Comparison of ENCODE assay signal across 22 cellular contexts in the genomic region with DNA sequence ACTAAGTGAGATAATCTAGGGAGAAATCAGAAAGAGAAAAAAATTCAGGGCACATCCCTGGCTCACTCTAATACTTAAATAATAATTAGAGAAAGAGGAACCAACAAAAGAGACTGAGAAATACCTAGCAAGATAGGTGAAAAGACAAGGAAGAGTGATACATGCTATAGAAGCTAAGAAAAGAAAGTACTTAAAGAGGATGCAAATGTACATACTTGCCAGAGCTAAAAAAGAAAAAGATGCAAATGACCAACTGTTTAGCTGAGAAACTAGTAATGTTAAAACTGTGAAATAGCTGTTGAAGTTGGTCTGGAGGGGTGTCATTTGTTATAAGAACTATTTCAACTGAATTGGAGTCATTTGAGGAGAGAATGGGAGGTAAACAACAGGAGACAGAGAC.
DNase-seq lines count a peak whose midpoint lies in the region; ATAC-seq, FAIRE-seq and TF ChIP-seq lines count a peak whose summit lies in the region.
"Had no signal": no experiment of that assay in that cellular context is flagged by ENCODE, and none has a peak within 500 bp of the region (broad histone marks: within the 10 kb centered on the region; RNA-seq: fewer than 3 reads in every experiment).

No MANE protein-coding gene starts in this region.

- peaks cover 0 to 2% (median 0%) of the 10 kb centered on the region in 3 donors for H3K27me3 ChIP-seq in psoas muscle (ENCODE audit: insufficient read depth in 3 of 3, low read length in 2 of 3)
- H3K27me3 ChIP-seq: adrenal gland, gastroesophageal sphincter had no signal

- H3K9me3 ChIP-seq in OCI-LY7 (ENCODE audit: low read length), result no peaks in the 10 kb centered on the region
- H3K9me3 ChIP-seq in psoas muscle, result no peaks in the 10 kb centered on the region
- H3K9me3 ChIP-seq in kidney (ENCODE audit: control insufficient read depth in 1 of 2, low read length in 2 of 2), result no peaks in the 10 kb centered on the region
- H3K9me3 ChIP-seq: adrenal gland, thoracic aorta had no signal

- no peaks in the 10 kb centered on the region for H4K20me1 ChIP-seq in OCI-LY7 (ENCODE audit: insufficient read depth, low read length)

- H3K36me3 ChIP-seq in OCI-LY7 (ENCODE audit: insufficient read depth, low read length) (no peaks in the 10 kb centered on the region), psoas muscle (ENCODE audit: insufficient read depth in 1 of 2, low read depth in 1 of 2) (no peaks in the 10 kb centered on the region), kidney (ENCODE audit: control insufficient read depth in 1 of 2, insufficient read depth in 2 of 2, low read length in 2 of 2) (no peaks in the 10 kb centered on the region)
- H3K36me3 ChIP-seq: adrenal gland, gastroesophageal sphincter, thoracic aorta had no signal

- H3K27ac ChIP-seq in OCI-LY7 (ENCODE audit: low read depth, low read length, poor library complexity, severe bottlenecking), result no peak overlapping the region
- no peak overlapping the region for H3K27ac ChIP-seq in psoas muscle
- H3K27ac ChIP-seq in kidney (ENCODE audit: low read depth in 2 of 2, low read length in 2 of 2), result no peak overlapping the region
- H3K27ac ChIP-seq: adrenal gland, epithelial cell of prostate, gastroesophageal sphincter, thoracic aorta had no signal

- intact Hi-C loops in OCI-LY7 (cut with micrococcal nuclease; ENCODE audit: unreplicated experiment) (no loop called here), psoas muscle (cut with DNase I) (no loop called here), kidney (cut with DNase I) (no loop called here)

- no peak overlapping the region for H3K9ac ChIP-seq in kidney (ENCODE audit: low read length in 2 of 2)

- no peak overlapping the region for H3K4me2 ChIP-seq in OCI-LY7 (ENCODE audit: low read length)

- TF ChIP-seq CTCF in OCI-LY7 (conservative IDR thresholded peaks at IDR 0.05; ENCODE audit: low read length) (no peak), psoas muscle (IDR thresholded peaks at IDR 0.05) (no peak), kidney (IDR thresholded peaks at IDR 0.05; ENCODE audit: borderline replicate concordance, extremely low read depth, insufficient read depth) (no peak)

- H3K4me1 ChIP-seq in OCI-LY7 (ENCODE audit: insufficient read depth, low read length, poor library complexity, severe bottlenecking) (peaks cover 6% of the 10 kb centered on the region), psoas muscle (no peaks in the 10 kb centered on the region), kidney (ENCODE audit: control insufficient read depth in 1 of 2, insufficient read depth in 1 of 2, low read depth in 1 of 2, low read length in 2 of 2) (no peaks in the 10 kb centered on the region)
- H3K4me1 ChIP-seq: adrenal gland, gastroesophageal sphincter had no signal

- FAIRE-seq in kidney (lab: Jason Lieb, UNC), result no peak
- FAIRE-seq: HepG2 had no signal

- no peaks in the 10 kb centered on the region for H3K79me2 ChIP-seq in OCI-LY7 (ENCODE audit: insufficient read depth, low read depth, low read length)

- BruUV-seq in OCI-LY7 (replicated peaks; lab: Mats Ljungman, UMichigan), result no TSS peak

- CTCF ChIA-PET in OCI-LY7 (lab: Charles Lee; ENCODE audit: unreplicated experiment), result no interaction called here

- POLR2A ChIA-PET in OCI-LY7 (lab: Charles Lee), result no interaction called here

- peak overlapping the region; percentile 27; the same call in 1 of the 2 replicates for H2AFZ ChIP-seq in OCI-LY7 (ENCODE audit: low read length)

- H3K4me3 ChIP-seq in OCI-LY7 (ENCODE audit: low read depth, low read length, poor library complexity, severe bottlenecking), result no peak overlapping the region
- no peak overlapping the region for H3K4me3 ChIP-seq in psoas muscle
- H3K4me3 ChIP-seq in kidney (ENCODE audit: low read length in 2 of 2), result no peak overlapping the region
- H3K4me3 ChIP-seq: adrenal gland, gastroesophageal sphincter, thoracic aorta had no signal

- peak; percentile 57 for ATAC-seq in GM18858 (IDR thresholded peaks at IDR 0.05; ENCODE audit: unreplicated experiment)
- ATAC-seq in GM21528 (IDR thresholded peaks at IDR 0.05; ENCODE audit: low FRiP score, unreplicated experiment), result peak; percentile 69
- ATAC-seq in HG02938 (IDR thresholded peaks at IDR 0.05; ENCODE audit: unreplicated experiment), result peak; percentile 65
- no peak for ATAC-seq in psoas muscle
- ATAC-seq: gastroesophageal sphincter; HepG2; Panc1; stimulated activated effector memory CD8-positive, alpha-beta T cell treated with anti-CD3 and anti-CD28 coated beads, Interleukin-12 subunit alpha, Interleukin-12 subunit beta, amount 100 ng/mL, for 72 hours had no signal

- DNase-seq in OCI-LY7 (ENCODE audit: low spot score) (no peak), mesenteric fat pad (ENCODE audit: low spot score) (no peak), SKM-1 (lab: John Stamatoyannopoulos, UW; ENCODE audit: unreplicated experiment) (no peak), psoas muscle (no peak), kidney (no peak)
- DNase-seq: activated effector memory CD4-positive, alpha-beta T cell treated with Interleukin-2 at 50 U/mL for 16 hours; adrenal gland; DND-41; NCI-H146; NCI-H2171 treated with DMSO at 0.1 percent for 48 hours; NCI-H82; retina; stimulated activated CD4-positive, alpha-beta T cell treated with anti-CD3 and anti-CD28 coated beads, Interleukin-12 subunit alpha, Interleukin-12 subunit beta, amount 100 ng/mL, for 4 hours had no signal

- H3K9me2 ChIP-seq in OCI-LY7 (ENCODE audit: insufficient read depth, low read length), result no peaks in the 10 kb centered on the region

Comparison
In these comparisons a context has a peak if more than half of its experiments do, and no peak if none do; other contexts are left out.
1. ATAC-seq: peak in GM18858 (single experiment), GM21528 (single experiment) and HG02938 (single experiment); none in psoas muscle (0 of 4).